In the genomic region with DNA sequence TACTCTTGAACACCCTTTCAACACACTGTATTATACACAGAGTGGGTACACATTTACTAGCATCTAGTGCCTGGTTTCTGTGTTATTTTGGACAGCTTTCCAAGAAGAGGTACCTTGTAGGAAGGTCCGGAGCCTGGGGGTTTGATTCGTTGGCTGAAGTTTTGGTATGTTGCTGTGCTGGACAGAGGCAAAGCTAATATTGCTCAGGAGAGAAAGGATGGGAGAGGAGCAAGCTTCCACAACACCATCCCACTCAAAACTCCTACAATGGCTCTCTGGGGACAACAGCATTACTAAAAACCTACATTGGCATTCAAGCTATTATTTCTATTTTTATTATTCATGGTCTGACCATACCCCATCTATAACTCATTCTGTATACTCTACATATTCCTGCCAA, we compare ENCODE assay signal across 10 cellular contexts.
DNase-seq lines count a peak whose midpoint lies in the region; ATAC-seq and TF ChIP-seq lines count a peak whose summit lies in the region.
"Had no signal": no experiment of that assay in that cellular context is flagged by ENCODE, and none has a peak within 500 bp of the region (broad histone marks: within the 10 kb centered on the region; RNA-seq: fewer than 3 reads in every experiment).

No MANE protein-coding gene starts in this region.

- DNase-seq in DND-41 (no peak), RWPE2 (ENCODE audit: low spot score) (no peak), NCI-H2171 (lab: John Stamatoyannopoulos, UW) (no peak), SIG-M5 (lab: John Stamatoyannopoulos, UW) (no peak), NCI-H2081 treated with DMSO at 0.1 percent for 48 hours (lab: John Stamatoyannopoulos, UW) (no peak)
- DNase-seq: activated CD4-positive, alpha-beta T cell treated with anti-CD3 and anti-CD28 coated beads for 48 hours; head of caudate nucleus had no signal

- 0 out of 2 replicates have a peak overlapping the region, but pooled peaks have one; percentile 90 for H3K9ac ChIP-seq in DND-41 (ENCODE audit: low read depth, low read length)
- H3K9ac ChIP-seq in endocrine pancreas (ENCODE audit: control insufficient read depth, insufficient read depth, low read length) = no peak overlapping the region
- no peak overlapping the region for H3K9ac ChIP-seq in rectal smooth muscle tissue (ENCODE audit: low read length)

- H2AFZ ChIP-seq in DND-41 (ENCODE audit: low read depth, low read length) = peak overlapping the region; percentile 92

- H3K4me1 ChIP-seq in DND-41 (ENCODE audit: insufficient read depth, low read length) (peaks cover 46% of the 10 kb centered on the region), RWPE2 (ENCODE audit: insufficient read depth, poor library complexity, severe bottlenecking) (peaks cover 22% of the 10 kb centered on the region), endocrine pancreas (ENCODE audit: control insufficient read depth, insufficient read depth, low read length) (peaks cover 14% of the 10 kb centered on the region), rectal smooth muscle tissue (ENCODE audit: control insufficient read depth, insufficient read depth, low read length) (peaks cover 11% of the 10 kb centered on the region)

- H3K36me3 ChIP-seq in DND-41 (ENCODE audit: insufficient read depth, low read length) (no peaks in the 10 kb centered on the region), RWPE2 (ENCODE audit: low read depth) (no peaks in the 10 kb centered on the region), endocrine pancreas (ENCODE audit: control insufficient read depth, insufficient read depth, low read length) (no peaks in the 10 kb centered on the region), rectal smooth muscle tissue (ENCODE audit: control insufficient read depth, insufficient read depth, low read length) (no peaks in the 10 kb centered on the region)

- H3K9me3 ChIP-seq in DND-41 (ENCODE audit: insufficient read depth, low read length, severe bottlenecking) = no peaks in the 10 kb centered on the region
- no peaks in the 10 kb centered on the region for H3K9me3 ChIP-seq in RWPE2 (ENCODE audit: severe bottlenecking)
- no peaks in the 10 kb centered on the region for H3K9me3 ChIP-seq in endocrine pancreas (ENCODE audit: control insufficient read depth, low read length)

- H3K4me3 ChIP-seq in DND-41 (ENCODE audit: low read depth in 1 of 2, low read length in 2 of 2) (no peak overlapping the region), RWPE2 (ENCODE audit: severe bottlenecking) (peak overlapping the region; percentile 90), endocrine pancreas (ENCODE audit: control insufficient read depth, insufficient read depth, low read length) (peak overlapping the region; percentile 60), rectal smooth muscle tissue (ENCODE audit: low read length) (peak overlapping the region; percentile 71)

- H3K27ac ChIP-seq in DND-41 (ENCODE audit: low read length) (peak overlapping the region; percentile 89; the same call in 1 of the 2 replicates), RWPE2 (ENCODE audit: poor library complexity, severe bottlenecking) (no peak overlapping the region), rectal smooth muscle tissue (ENCODE audit: low read depth, low read length) (peak overlapping the region; percentile 79)

- TF ChIP-seq CTCF in DND-41 (IDR thresholded peaks at IDR 0.05; ENCODE audit: borderline replicate concordance, extremely low read depth, low read length, poor library complexity, severe bottlenecking) (no peak), RWPE2 (IDR thresholded peaks at IDR 0.05; ENCODE audit: poor library complexity, severe bottlenecking) (no peak)

- H4K20me1 ChIP-seq in DND-41 (ENCODE audit: insufficient read depth, low read length) = 0 out of 2 replicates have a peak, but pooled peaks cover 2% of the 10 kb centered on the region

- peak overlapping the region; percentile 89; the same call in 1 of the 2 replicates for H3K4me2 ChIP-seq in DND-41 (ENCODE audit: insufficient read depth, low read length)

- no peaks in the 10 kb centered on the region for H3K27me3 ChIP-seq in DND-41 (ENCODE audit: insufficient read depth, low read length, poor library complexity)
- no peaks in the 10 kb centered on the region for H3K27me3 ChIP-seq in RWPE2 (ENCODE audit: insufficient read depth, poor library complexity, severe bottlenecking)
- no peaks in the 10 kb centered on the region for H3K27me3 ChIP-seq in endocrine pancreas (ENCODE audit: control insufficient read depth, insufficient read depth, low read length)
- H3K27me3 ChIP-seq in rectal smooth muscle tissue (ENCODE audit: control insufficient read depth, insufficient read depth, low read length) = no peaks in the 10 kb centered on the region

- ATAC-seq in DND-41 (ENCODE audit: insufficient read depth, low read depth) = no peak
- ATAC-seq in RWPE2 (ENCODE audit: low read depth) = no peak
- no peak for ATAC-seq in GM18519 (IDR thresholded peaks at IDR 0.05; ENCODE audit: low FRiP score, unreplicated experiment)

- peaks cover 38% of the 10 kb centered on the region for H3K79me2 ChIP-seq in DND-41 (ENCODE audit: insufficient read depth, low read length)

Comparison
In these comparisons a context has a peak if more than half of its experiments do, and no peak if none do; other contexts are left out.
1. H3K4me3 ChIP-seq: peak in RWPE2 (single experiment), endocrine pancreas (single experiment) and rectal smooth muscle tissue (single experiment); none in DND-41 (0 of 2).